ENCODE assay signal across 12 cellular contexts in the genomic region with DNA sequence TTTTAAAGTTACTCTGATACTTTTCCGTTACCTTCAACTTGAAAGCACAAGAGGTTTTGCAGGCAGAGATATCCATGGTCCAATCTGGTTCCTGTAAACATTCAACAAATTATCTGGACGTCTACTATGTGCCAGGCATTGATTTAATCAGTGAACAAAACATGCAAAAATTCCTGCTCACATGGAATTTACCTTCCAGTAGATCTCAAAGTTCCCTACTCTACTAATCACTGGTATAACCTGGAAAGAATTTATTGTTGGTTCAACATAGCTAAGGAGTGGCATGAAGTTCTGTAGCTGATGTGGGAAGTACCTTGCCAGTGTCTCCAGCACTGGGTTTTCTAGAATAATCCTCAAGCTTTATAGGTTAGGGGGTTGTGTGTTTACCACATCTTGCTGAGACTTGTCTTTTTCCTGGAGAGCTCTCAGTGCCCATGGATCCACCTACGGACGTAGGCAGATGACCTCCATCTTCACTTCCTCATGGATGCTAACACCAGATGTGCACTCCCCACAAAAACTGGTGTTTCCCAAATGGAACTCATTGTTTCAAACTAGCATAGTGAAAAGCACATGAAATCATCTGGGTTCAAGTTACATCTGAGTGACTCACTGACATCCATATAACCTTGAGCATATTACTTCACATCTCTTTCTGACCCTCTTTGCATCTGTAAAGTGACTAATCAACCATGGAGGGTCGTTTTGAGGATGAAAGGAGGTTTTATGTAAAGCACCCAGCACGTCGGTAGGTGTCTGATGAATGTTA. TPM values are rescaled to one million over a fixed set of nuclear protein-coding genes. Genes with fewer than 3 reads are reported as not detected.
DNase-seq lines count a peak whose midpoint lies in the region; ATAC-seq, FAIRE-seq and TF ChIP-seq lines count a peak whose summit lies in the region.
"Had no signal": no experiment of that assay in that cellular context is flagged by ENCODE, and none has a peak within 500 bp of the region (broad histone marks: within the 10 kb centered on the region; RNA-seq: fewer than 3 reads in every experiment).

No MANE protein-coding gene starts in this region.

- peaks cover 58% of the 10 kb centered on the region for H3K79me2 ChIP-seq in HepG2 (ENCODE audit: insufficient read depth, low read length)

- H3K27me3 ChIP-seq in HUES6 (ENCODE audit: control insufficient read depth, insufficient read depth, low read length) (no peaks in the 10 kb centered on the region), bronchial epithelial cell (ENCODE audit: control insufficient read depth, insufficient read depth, low read length) (no peaks in the 10 kb centered on the region), HepG2 (ENCODE audit: control insufficient read depth in 1 of 2, insufficient read depth in 2 of 2, low read length in 2 of 2) (no peaks in the 10 kb centered on the region)
- peaks cover 3% of the 10 kb centered on the region for H3K27me3 ChIP-seq in effector memory CD4-positive, alpha-beta T cell (replicated peaks; ENCODE audit: control insufficient read depth, insufficient read depth, low read length, poor library complexity, severe bottlenecking)

- H3K27ac ChIP-seq in HUES6 (ENCODE audit: low read depth, low read length) (peak overlapping the region; percentile 97), HepG2 (ENCODE audit: extremely low read length, insufficient read depth, low read length) (peak overlapping the region; percentile 26)
- H3K27ac ChIP-seq in effector memory CD4-positive, alpha-beta T cell (ENCODE audit: insufficient read depth, low read length, poor library complexity, severe bottlenecking): no peak overlapping the region
- H3K27ac ChIP-seq: coronary artery, left ventricle myocardium inferior had no signal

- no peak overlapping the region for H2AFZ ChIP-seq in HepG2 (ENCODE audit: low read length)

- H3K4me1 ChIP-seq in HUES6 (ENCODE audit: control insufficient read depth, insufficient read depth, low read length): peaks cover 32% of the 10 kb centered on the region
- H3K4me1 ChIP-seq in HepG2 (ENCODE audit: insufficient read depth, low read length): peaks cover 49% of the 10 kb centered on the region
- H3K4me1 ChIP-seq in effector memory CD4-positive, alpha-beta T cell (ENCODE audit: control insufficient read depth, insufficient read depth, low read length, poor library complexity, severe bottlenecking): no peaks in the 10 kb centered on the region
- H3K4me1 ChIP-seq: left ventricle myocardium inferior had no signal

- WGBS in HepG2 (ENCODE audit: low lambda C conversion rate): 73% methylated on average over 7 of the region's 7 CpGs

- no peak for TF ChIP-seq POLR2A in HepG2 (IDR thresholded peaks at IDR 0.05; ENCODE audit: insufficient read depth in 1 of 2, low read depth in 2 of 2, low read length in 2 of 2)

- peak; percentile 70 for DNase-seq in AG10803 (ENCODE audit: low read depth)
- peak; percentile 95 for DNase-seq in bronchial epithelial cell (ENCODE audit: low read depth)
- DNase-seq in HepG2 (ENCODE audit: low spot score): peak; percentile 46
- no peak for DNase-seq in DMS 273 (lab: John Stamatoyannopoulos, UW; ENCODE audit: unreplicated experiment)
- DNase-seq in effector memory CD4-positive, alpha-beta T cell: no peak
- no peak for DNase-seq in superior temporal gyrus (ENCODE audit: extremely low spot score)
- DNase-seq: left ventricle myocardium inferior; NCI-H524; stimulated activated naive CD8-positive, alpha-beta T cell treated with anti-CD3 and anti-CD28 coated beads, Interleukin-15, amount 100 ng/mL, for 72 hours had no signal

- no peak overlapping the region for H3K4me2 ChIP-seq in HepG2 (ENCODE audit: low read depth, low read length)

- peak overlapping the region; percentile 81 for H3K9ac ChIP-seq in HUES6 (ENCODE audit: low read length)
- H3K9ac ChIP-seq in HepG2 (ENCODE audit: insufficient read depth, low read depth, low read length): no peak overlapping the region

- CTCF ChIA-PET in HepG2 (lab: Yijun Ruan, JAX; ENCODE audit: low intra/inter-chr PET ratio, low total read pairs): no interaction called here

- in situ Hi-C loops in HepG2 (cut with HindIII; ENCODE audit: extremely low pct_ligation_motif_present, low pct_unique_long_range_greater_than_20kb): no loop called here

- POLR2A ChIA-PET in HepG2 (lab: Yijun Ruan, JAX): interaction anchor here (0.9 to 2.6 kb wide), 5 partner anchors 9 to 50 kb away, joined by 3 to 10 read pairs (median 4); no protein-coding TSS in a partner anchor

- H4K20me1 ChIP-seq in HepG2 (ENCODE audit: insufficient read depth, low read length): peaks cover 3% of the 10 kb centered on the region

- BruUV-seq in HepG2 (replicated peaks; lab: Mats Ljungman, UMichigan): no TSS peak

- TF ChIP-seq EP300 in HepG2 (IDR thresholded peaks at IDR 0.05; ENCODE audit: low read depth in 2 of 2, low read length in 2 of 2) (no peak), HepG2 (CRISPR knock-in tag; IDR thresholded peaks at IDR 0.05; ENCODE audit: borderline replicate concordance) (no peak)

- H3K4me3 ChIP-seq in AG10803 (ENCODE audit: low read length) (no peak overlapping the region), HUES6 (ENCODE audit: low read depth, low read length) (peak overlapping the region; percentile 20), bronchial epithelial cell (ENCODE audit: low read depth, low read length) (no peak overlapping the region), HepG2 (replicated peaks in 1 of 3; ENCODE audit: insufficient read depth in 1 of 3, low read depth in 2 of 3, low read length in 3 of 3) (no peak overlapping the region)
- no peak overlapping the region for H3K4me3 ChIP-seq in effector memory CD4-positive, alpha-beta T cell (ENCODE audit: insufficient read depth, low read depth, low read length, poor library complexity, severe bottlenecking)
- H3K4me3 ChIP-seq: coronary artery, left ventricle myocardium inferior had no signal

- TF ChIP-seq RAD21 in HepG2 (CRISPR knock-in tag; IDR thresholded peaks at IDR 0.05): no peak

- intact Hi-C loops in HepG2 (cut with micrococcal nuclease; ENCODE audit: unreplicated experiment): no loop called here

- H3K36me3 ChIP-seq in HUES6 (ENCODE audit: control insufficient read depth, insufficient read depth, low read length) (peaks cover 30% of the 10 kb centered on the region), bronchial epithelial cell (ENCODE audit: control insufficient read depth, insufficient read depth, low read length) (no peaks in the 10 kb centered on the region), HepG2 (replicated peaks in 1 of 2; ENCODE audit: control insufficient read depth in 1 of 2, insufficient read depth in 2 of 2, low read length in 2 of 2) (peaks cover 0 to 25% of the 10 kb centered on the region in 2 experiments; a peak in 3 of 5 replicates)
- H3K36me3 ChIP-seq in effector memory CD4-positive, alpha-beta T cell (ENCODE audit: control insufficient read depth, insufficient read depth, low read length): no peaks in the 10 kb centered on the region
- H3K36me3 ChIP-seq: left ventricle myocardium inferior had no signal

- FAIRE-seq in bronchial epithelial cell (lab: Jason Lieb, UNC): peak; percentile 94
- FAIRE-seq in HepG2 (lab: Jason Lieb, UNC): no peak

- H3K9me3 ChIP-seq in HUES6 (ENCODE audit: control insufficient read depth, insufficient read depth, low read depth, low read length): no peaks in the 10 kb centered on the region
- H3K9me3 ChIP-seq in HepG2 (ENCODE audit: low read length): no peaks in the 10 kb centered on the region
- no peaks in the 10 kb centered on the region for H3K9me3 ChIP-seq in effector memory CD4-positive, alpha-beta T cell (ENCODE audit: control insufficient read depth, low read length)
- H3K9me3 ChIP-seq: left ventricle myocardium inferior had no signal

- no peak; the same call in 2 of the 3 replicates for ATAC-seq in HepG2
- ATAC-seq in GM19395 (IDR thresholded peaks at IDR 0.05; ENCODE audit: unreplicated experiment): no peak
- ATAC-seq: stimulated activated naive CD8-positive, alpha-beta T cell treated with anti-CD3 and anti-CD28 coated beads, Interleukin-15, amount 100 ng/mL, for 72 hours had no signal

- TF ChIP-seq CTCF in AG10803 (conservative IDR thresholded peaks at IDR 0.05; ENCODE audit: low read length): no peak
- TF ChIP-seq CTCF in bronchial epithelial cell (IDR thresholded peaks at IDR 0.05; ENCODE audit: insufficient read depth, low read length, severe bottlenecking): no peak
- TF ChIP-seq CTCF in HepG2 (CRISPR knock-in tag; IDR thresholded peaks at IDR 0.05): no peak

RNA-seq across cellular contexts. Expression of a gene that starts 10.0 kb away (rescaled TPM):
- total RNA-seq in bronchial epithelial cell (76.9 and 109 TPM in 2 replicates), HepG2 (2016; rRNA removed; fragmentation: Illumina TruSeq; extraction: Trizol) (28.4 and 34.8 TPM in 2 replicates)
- 5.7 and 5.8 TPM in 2 replicates for total RNA-seq in HepG2 (2016; cell fraction: cytosol; rRNA removed; fragmentation: Illumina TruSeq; extraction: Trizol; ENCODE audit: low read depth)
- total RNA-seq in HepG2 (2016; cell fraction: insoluble cytoplasmic fraction; rRNA removed; fragmentation: Illumina TruSeq; extraction: Trizol): 28.2 and 35.4 TPM in 2 replicates
- 10.6 and 11.6 TPM in 2 replicates for total RNA-seq in HepG2 (2016; cell fraction: membrane; rRNA removed; fragmentation: Illumina TruSeq; extraction: Trizol)
- total RNA-seq in HepG2 (2016; cell fraction: nucleus; rRNA removed; fragmentation: Illumina TruSeq; extraction: Trizol): 43.9 and 47.4 TPM in 2 replicates
- 24.1 and 26.2 TPM in 2 replicates for polyA plus RNA-seq in HepG2 (2011; rRNA removed)
- polyA plus RNA-seq in HepG2 (2011; cell fraction: cytosol; rRNA removed): 15.0 and 25.5 TPM in 2 replicates
- polyA plus RNA-seq in HepG2 (2011; cell fraction: nucleus; rRNA removed): 10.5 and 13.3 TPM in 2 replicates
- 22.7 and 27.5 TPM in 2 replicates for polyA plus RNA-seq in HepG2 (2012)
- polyA plus RNA-seq in HepG2 (2016; cell fraction: cytosol; fragmentation: Illumina TruSeq; extraction: Trizol; ENCODE audit: low read depth): 1.5 and 1.9 TPM in 2 replicates
- polyA plus RNA-seq in HepG2 (2016; cell fraction: insoluble cytoplasmic fraction; fragmentation: Illumina TruSeq; extraction: Trizol; ENCODE audit: low read depth): 14.0 and 16.6 TPM in 2 replicates
- polyA plus RNA-seq in HepG2 (2016; cell fraction: membrane; fragmentation: Illumina TruSeq; extraction: Trizol; ENCODE audit: low read depth): 2.9 TPM in 2 replicates
- polyA plus RNA-seq in HepG2 (2016; cell fraction: nucleus; fragmentation: Illumina TruSeq; extraction: Trizol; ENCODE audit: insufficient read depth, low read depth): 32.0 and 39.4 TPM in 2 replicates
- 1.1 and 68.4 TPM in 2 replicates for polyA minus RNA-seq in HepG2 (2011; rRNA and poly(A)+ RNA removed; ENCODE audit: low replicate concordance)
- polyA minus RNA-seq in HepG2 (2011; cell fraction: cytosol; rRNA and poly(A)+ RNA removed): 54.6 and 70.8 TPM in 2 replicates
- 58.3 and 68.8 TPM in 2 replicates for polyA minus RNA-seq in HepG2 (2011; cell fraction: nucleus; rRNA and poly(A)+ RNA removed)

RNA-seq across cellular contexts. Expression of a gene that starts 57.4 kb away (rescaled TPM):
- total RNA-seq in bronchial epithelial cell: 21.9 and 26.1 TPM in 2 replicates
- 62.9 and 72.3 TPM in 2 replicates for total RNA-seq in HepG2 (2016; rRNA removed; fragmentation: Illumina TruSeq; extraction: Trizol)
- total RNA-seq in HepG2 (2016; cell fraction: cytosol; rRNA removed; fragmentation: Illumina TruSeq; extraction: Trizol; ENCODE audit: low read depth): 24.7 and 25.5 TPM in 2 replicates
- total RNA-seq in HepG2 (2016; cell fraction: insoluble cytoplasmic fraction; rRNA removed; fragmentation: Illumina TruSeq; extraction: Trizol): 65.2 and 65.9 TPM in 2 replicates
- total RNA-seq in HepG2 (2016; cell fraction: membrane; rRNA removed; fragmentation: Illumina TruSeq; extraction: Trizol): 38.8 and 43.4 TPM in 2 replicates
- 44.6 and 54.6 TPM in 2 replicates for total RNA-seq in HepG2 (2016; cell fraction: nucleus; rRNA removed; fragmentation: Illumina TruSeq; extraction: Trizol)
- polyA plus RNA-seq in HepG2 (2011; rRNA removed): 24.7 and 29.7 TPM in 2 replicates
- polyA plus RNA-seq in HepG2 (2011; cell fraction: cytosol; rRNA removed): 10.0 and 12.7 TPM in 2 replicates
- 21.2 and 25.6 TPM in 2 replicates for polyA plus RNA-seq in HepG2 (2011; cell fraction: nucleus; rRNA removed)
- polyA plus RNA-seq in HepG2 (2012): 21.4 and 34.4 TPM in 2 replicates
- 8.4 and 10.8 TPM in 2 replicates for polyA plus RNA-seq in HepG2 (2016; cell fraction: cytosol; fragmentation: Illumina TruSeq; extraction: Trizol; ENCODE audit: low read depth)
- 69.3 and 73.5 TPM in 2 replicates for polyA plus RNA-seq in HepG2 (2016; cell fraction: insoluble cytoplasmic fraction; fragmentation: Illumina TruSeq; extraction: Trizol; ENCODE audit: low read depth)
- 18.3 and 18.6 TPM in 2 replicates for polyA plus RNA-seq in HepG2 (2016; cell fraction: membrane; fragmentation: Illumina TruSeq; extraction: Trizol; ENCODE audit: low read depth)
- polyA plus RNA-seq in HepG2 (2016; cell fraction: nucleus; fragmentation: Illumina TruSeq; extraction: Trizol; ENCODE audit: insufficient read depth, low read depth): 67.8 and 72.1 TPM in 2 replicates
- polyA minus RNA-seq in HepG2 (2011; rRNA and poly(A)+ RNA removed; ENCODE audit: low replicate concordance): 13.1 and 18.6 TPM in 2 replicates
- 10.3 and 12.3 TPM in 2 replicates for polyA minus RNA-seq in HepG2 (2011; cell fraction: cytosol; rRNA and poly(A)+ RNA removed)
- polyA minus RNA-seq in HepG2 (2011; cell fraction: nucleus; rRNA and poly(A)+ RNA removed): 57.2 and 74.0 TPM in 2 replicates

Comparison
In these comparisons a context has a peak if more than half of its experiments do, and no peak if none do; other contexts are left out.
1. DNase-seq: peak in AG10803 (single experiment), bronchial epithelial cell (single experiment) and HepG2 (single experiment); none in DMS 273 (single experiment), effector memory CD4-positive, alpha-beta T cell (0 of 3) and superior temporal gyrus (single experiment).